29 cellular contexts compared by ENCODE assay signal in genomic region chr7:78194609-78195008, GRCh38.
"Had no signal": no experiment of that assay in that cellular context is flagged by ENCODE, and none has a peak within 500 bp of the region (broad histone marks: within the 10 kb centered on the region; RNA-seq: fewer than 3 reads in every experiment).

No MANE protein-coding gene starts in this region.

- ATAC-seq: activated CD4-positive, CD25-positive, alpha-beta regulatory T cell treated with anti-CD3 and anti-CD28 coated beads, Interleukin-2, amount 50 U/mL, for 24 hours; activated CD8-positive, alpha-beta T cell treated with anti-CD3 and anti-CD28 coated beads for 36 hours; activated T-cell treated with anti-CD3 and anti-CD28 coated beads, Interleukin-2, amount 50 U/mL, for 4 hours; activated T-helper 17 cell treated with anti-CD3 and anti-CD28 coated beads, Interleukin-2, amount 50 U/mL, for 72 hours; gastroesophageal sphincter; T-helper 17 cell had no signal

- H3K27ac ChIP-seq: brain microvascular endothelial cell, esophagus muscularis mucosa, gastroesophageal sphincter, heart right ventricle, WERI-Rb-1 had no signal

- H3K27me3 ChIP-seq: brain microvascular endothelial cell, esophagus muscularis mucosa, gastroesophageal sphincter, heart right ventricle had no signal

- FAIRE-seq: astrocyte, bronchial epithelial cell, colon had no signal

- H3K36me3 ChIP-seq: brain microvascular endothelial cell, esophagus muscularis mucosa, gastroesophageal sphincter, heart right ventricle, WERI-Rb-1 had no signal

- H3K9me3 ChIP-seq: esophagus muscularis mucosa, gastroesophageal sphincter, heart right ventricle had no signal

- H3K4me3 ChIP-seq: esophagus muscularis mucosa, gastroesophageal sphincter, heart right ventricle had no signal

- H3K4me1 ChIP-seq: gastroesophageal sphincter had no signal

- DNase-seq: activated B cell treated with CpG ODN at 0.5 μM for 24 hours; activated CD4-positive, alpha-beta T cell treated with anti-CD3 and anti-CD28 coated beads for 48 hours; activated CD4-positive, alpha-beta T cell treated with anti-CD3 and anti-CD28 coated beads, Interleukin-2, amount 50 U/mL, for 1 hour; activated CD4-positive, alpha-beta T cell treated with anti-CD3 and anti-CD28 coated beads, Interleukin-2, amount 50 U/mL, for 48 hours; activated CD8-positive, alpha-beta memory T cell treated with anti-CD3 and anti-CD28 coated beads for 24 hours; activated CD8-positive, alpha-beta T cell treated with anti-CD3 and anti-CD28 coated beads for 36 hours; activated effector memory CD4-positive, alpha-beta T cell treated with Interleukin-2 at 50 U/mL for 16 hours; activated gamma-delta T cell treated with Interleukin-2 at 50 U/mL for 16 hours; activated naive CD4-positive, alpha-beta T cell treated with anti-CD3 and anti-CD28 coated beads, Interleukin-2, amount 50 U/mL, for 16 hours; activated naive CD4-positive, alpha-beta T cell treated with Interleukin-2 at 50 U/mL for 16 hours; activated T-cell treated with anti-CD3 and anti-CD28 coated beads, Interleukin-2, amount 50 U/mL, for 4 hours; amniotic stem cell; brain microvascular endothelial cell; caudate nucleus; effector memory CD4-positive, alpha-beta T cell; endodermal cell; foreskin melanocyte; heart right ventricle; T-helper 1 cell; T-helper 17 cell; T1000; WERI-Rb-1 had no signal
